ENCODE assay signal across 8 cellular contexts in the genomic region with DNA sequence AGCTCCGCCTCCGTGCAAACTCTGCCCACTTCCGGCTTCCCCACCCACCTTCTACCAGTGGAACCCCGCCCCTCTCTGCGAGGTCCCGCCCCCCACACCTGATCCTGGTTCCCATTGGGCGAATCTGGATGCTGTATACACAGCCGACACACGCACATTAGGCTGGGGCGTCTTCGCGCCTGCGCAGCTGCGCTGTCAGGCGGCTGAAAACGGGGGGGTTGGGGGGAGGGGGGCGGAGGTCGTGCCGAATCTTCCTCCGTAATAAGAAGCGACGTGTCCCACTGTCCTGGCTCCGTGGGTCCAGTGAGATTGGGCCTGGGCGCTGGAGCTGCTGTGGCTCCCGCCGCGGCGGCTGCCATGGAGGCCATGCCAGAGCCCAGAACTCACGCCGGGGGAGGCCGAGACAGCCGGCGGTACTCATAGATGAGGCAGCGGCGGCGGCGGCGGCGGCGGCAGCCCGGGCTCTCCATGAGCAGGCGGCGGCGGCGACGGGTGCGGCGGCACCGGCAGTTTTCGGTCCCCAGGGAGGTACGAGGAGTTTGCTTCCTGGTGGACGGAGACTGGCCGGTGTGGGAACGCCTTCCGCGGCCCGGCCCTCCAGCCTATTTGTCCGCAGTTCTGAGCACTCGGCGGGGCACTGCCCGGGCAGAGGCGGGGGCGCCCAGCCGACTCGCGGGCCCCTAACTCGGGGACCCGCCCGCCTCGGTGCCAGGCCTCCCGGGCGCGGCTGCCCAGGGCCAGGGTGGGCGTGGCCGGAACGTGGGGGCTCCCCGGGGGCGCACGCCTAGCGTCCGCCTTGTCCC.
DNase-seq lines count a peak whose midpoint lies in the region; ATAC-seq and TF ChIP-seq lines count a peak whose summit lies in the region.

No MANE protein-coding gene starts in this region.

- H3K9me3 ChIP-seq in BLaER1: peaks cover 15% of the 10 kb centered on the region
- no peaks in the 10 kb centered on the region for H3K9me3 ChIP-seq in colonic mucosa

- intact Hi-C loops in colonic mucosa (cut with DNase I): loop anchor here (5.0 kb wide), 1 partner anchor 65 kb away; the partner anchor contains the start of genes KLHL28 and TOGARAM1
- intact Hi-C loops in left colon (cut with DNase I, micrococcal nuclease): no loop called here

- H3K27ac ChIP-seq in BLaER1 (peak overlapping the region; percentile 93), colonic mucosa (peak overlapping the region; percentile 99)

- TF ChIP-seq CTCF in colonic mucosa (IDR thresholded peaks at IDR 0.05): no peak

- H3K9ac ChIP-seq in BLaER1 (peak overlapping the region; percentile 93), colonic mucosa (ENCODE audit: low read depth in 2 of 2, low read length in 2 of 2) (peak overlapping the region; percentile 71 to 87)

- H3K36me3 ChIP-seq in BLaER1 (no peaks in the 10 kb centered on the region), colonic mucosa (no peaks in the 10 kb centered on the region)

- DNase-seq in NCI-H524 treated with DMSO at 0.1 percent for 48 hours (lab: John Stamatoyannopoulos, UW) (peak; percentile 85), colonic mucosa (peak; percentile 99), left colon (peak; percentile 99 to 100)
- DNase-seq in activated CD4-positive, alpha-beta T cell treated with anti-CD3 and anti-CD28 coated beads for 48 hours: peak; percentile 98
- DNase-seq in stimulated activated CD4-positive, alpha-beta T cell treated with anti-CD3 and anti-CD28 coated beads, Interleukin-1b, Interleukin-23, amount 100 ng/mL, for 4 hours (ENCODE audit: low read depth in 2 of 2): peak; percentile 97 to 98

- H4K20me1 ChIP-seq in BLaER1: no peaks in the 10 kb centered on the region

- H3K27me3 ChIP-seq in BLaER1: no peaks in the 10 kb centered on the region
- H3K27me3 ChIP-seq in colonic mucosa: no peaks in the 10 kb centered on the region

- H3K4me2 ChIP-seq in BLaER1: peak overlapping the region; percentile 82

- peaks cover 11% of the 10 kb centered on the region for H3K4me1 ChIP-seq in BLaER1
- H3K4me1 ChIP-seq in colonic mucosa: no peaks in the 10 kb centered on the region

- H3K4me3 ChIP-seq in BLaER1 (peak overlapping the region; percentile 96), colonic mucosa (peak overlapping the region; percentile 90)

- ATAC-seq in GM19324 (IDR thresholded peaks at IDR 0.05; ENCODE audit: low FRiP score, unreplicated experiment) (peak; percentile 94), HG03460 (IDR thresholded peaks at IDR 0.05; ENCODE audit: unreplicated experiment) (peak; percentile 94), left colon (peak; percentile 97)

Comparison
In these comparisons a context has a peak if more than half of its experiments do, and no peak if none do; other contexts are left out.
1. Peak in every context shown above with its lines: DNase-seq, ATAC-seq, H3K4me3 ChIP-seq and H3K27ac ChIP-seq.